30 cellular contexts compared by ENCODE assay signal in genomic region chr7:85046512-85046911, GRCh38.
"Had no signal": no experiment of that assay in that cellular context is flagged by ENCODE, and none has a peak within 500 bp of the region (broad histone marks: within the 10 kb centered on the region; RNA-seq: fewer than 3 reads in every experiment).

No MANE protein-coding gene starts in this region.

- H3K9me3 ChIP-seq: ascending aorta, breast epithelium, colonic mucosa, esophagus squamous epithelium, gastroesophageal sphincter had no signal

- H3K9me3 Mint-ChIP-seq: activated B cell treated with CpG ODN at 0.5 μM for 24 hours; activated CD4-positive, alpha-beta memory T cell treated with anti-CD3 and anti-CD28 coated beads for 36 hours; activated CD4-positive, alpha-beta T cell treated with anti-CD3 and anti-CD28 coated beads, Interleukin-2, amount 10 ng/mL, durations not matched to agents 24 days and 14 days; activated naive CD4-positive, alpha-beta T cell treated with anti-CD3 and anti-CD28 coated beads, Interleukin-2, amount 10 ng/mL, durations not matched to agents 7 days and 5 days; activated naive CD4-positive, alpha-beta T cell treated with anti-CD3 and anti-CD28 coated beads, Interleukin-2, amount 50 U/mL, for 72 hours; activated naive CD8-positive, alpha-beta T cell treated with anti-CD3 and anti-CD28 coated beads, Interleukin-2, amount 10 ng/mL, durations not matched to agents 7 days and 5 days; activated T-cell treated with anti-CD3 and anti-CD28 coated beads, Interleukin-2, amount 50 U/mL, for 24 hours; activated T-cell treated with anti-CD3 and anti-CD28 coated beads, Interleukin-2, amount 50 U/mL, for 72 hours; brain; T-helper 2 cell treated with Interferon-gamma antibody and Interleukin-4, amounts not matched to agents 5 μg/mL and 100 μg/mL, for 36 hours had no signal

- ATAC-seq: activated CD4-positive, CD25-positive, alpha-beta regulatory T cell treated with anti-CD3 and anti-CD28 coated beads, Interleukin-2, amount 50 U/mL, for 24 hours; activated naive CD4-positive, alpha-beta T cell treated with anti-CD3 and anti-CD28 coated beads, Interleukin-2, amount 50 U/mL, for 72 hours; activated T-cell treated with anti-CD3 and anti-CD28 coated beads, Interleukin-2, amount 50 U/mL, for 72 hours; gastroesophageal sphincter; T-helper 17 cell had no signal

- H3K27ac ChIP-seq: ascending aorta, breast epithelium, cardiac muscle cell, colonic mucosa, epithelial cell of prostate, esophagus squamous epithelium, gastroesophageal sphincter, WERI-Rb-1 had no signal

- DNase-seq: activated B cell treated with CpG ODN at 0.5 μM for 24 hours; activated CD4-positive, alpha-beta memory T cell treated with anti-CD3 and anti-CD28 coated beads for 36 hours; activated CD4-positive, alpha-beta T cell treated with anti-CD3 and anti-CD28 coated beads, Interleukin-2, amount 10 ng/mL, durations not matched to agents 24 days and 14 days; activated CD8-positive, alpha-beta memory T cell treated with anti-CD3 and anti-CD28 coated beads, Interleukin-2, amount 50 U/mL, for 48 hours; activated gamma-delta T cell; activated naive CD4-positive, alpha-beta T cell; activated naive CD4-positive, alpha-beta T cell treated with anti-CD3 and anti-CD28 coated beads, Interleukin-2, amount 10 ng/mL, durations not matched to agents 7 days and 5 days; activated naive CD8-positive, alpha-beta T cell treated with anti-CD3 and anti-CD28 coated beads, Interleukin-2, amount 10 ng/mL, durations not matched to agents 7 days and 5 days; activated T-cell treated with anti-CD3 and anti-CD28 coated beads for 4 hours; activated T-cell treated with anti-CD3 and anti-CD28 coated beads, Interleukin-2, amount 50 U/mL, for 24 hours; activated T-cell treated with anti-CD3 and anti-CD28 coated beads, Interleukin-2, amount 50 U/mL, for 72 hours; central memory CD4-positive, alpha-beta T cell; cerebellar nuclear complex; colonic mucosa; effector CD8-positive, alpha-beta T cell; esophagus squamous epithelium; foreskin melanocyte; head of caudate nucleus; T-helper 17 cell; T1000; WERI-Rb-1 had no signal

- H3K27ac Mint-ChIP-seq: activated B cell treated with CpG ODN at 0.5 μM for 24 hours; activated CD4-positive, alpha-beta memory T cell treated with anti-CD3 and anti-CD28 coated beads for 36 hours; activated CD4-positive, alpha-beta T cell treated with anti-CD3 and anti-CD28 coated beads, Interleukin-2, amount 10 ng/mL, durations not matched to agents 24 days and 14 days; activated naive CD4-positive, alpha-beta T cell treated with anti-CD3 and anti-CD28 coated beads, Interleukin-2, amount 10 ng/mL, durations not matched to agents 7 days and 5 days; activated naive CD4-positive, alpha-beta T cell treated with anti-CD3 and anti-CD28 coated beads, Interleukin-2, amount 50 U/mL, for 72 hours; activated naive CD8-positive, alpha-beta T cell treated with anti-CD3 and anti-CD28 coated beads, Interleukin-2, amount 10 ng/mL, durations not matched to agents 7 days and 5 days; activated T-cell treated with anti-CD3 and anti-CD28 coated beads, Interleukin-2, amount 50 U/mL, for 24 hours; activated T-cell treated with anti-CD3 and anti-CD28 coated beads, Interleukin-2, amount 50 U/mL, for 72 hours; brain; T-helper 17 cell; T-helper 2 cell treated with Interferon-gamma antibody and Interleukin-4, amounts not matched to agents 5 μg/mL and 100 μg/mL, for 36 hours had no signal

- H3K27me3 Mint-ChIP-seq: activated B cell treated with CpG ODN at 0.5 μM for 24 hours; activated CD4-positive, alpha-beta memory T cell treated with anti-CD3 and anti-CD28 coated beads for 36 hours; activated CD4-positive, alpha-beta T cell treated with anti-CD3 and anti-CD28 coated beads, Interleukin-2, amount 10 ng/mL, durations not matched to agents 24 days and 14 days; activated naive CD4-positive, alpha-beta T cell treated with anti-CD3 and anti-CD28 coated beads, Interleukin-2, amount 10 ng/mL, durations not matched to agents 7 days and 5 days; activated T-cell treated with anti-CD3 and anti-CD28 coated beads, Interleukin-2, amount 50 U/mL, for 24 hours; brain; T-helper 17 cell had no signal

- H3K4me1 Mint-ChIP-seq: activated B cell treated with CpG ODN at 0.5 μM for 24 hours; activated CD4-positive, alpha-beta T cell treated with anti-CD3 and anti-CD28 coated beads, Interleukin-2, amount 10 ng/mL, durations not matched to agents 24 days and 14 days; activated naive CD4-positive, alpha-beta T cell treated with anti-CD3 and anti-CD28 coated beads, Interleukin-2, amount 10 ng/mL, durations not matched to agents 7 days and 5 days; activated naive CD8-positive, alpha-beta T cell treated with anti-CD3 and anti-CD28 coated beads, Interleukin-2, amount 10 ng/mL, durations not matched to agents 7 days and 5 days; brain; T-helper 17 cell had no signal

- H3K36me3 Mint-ChIP-seq: activated CD4-positive, alpha-beta memory T cell treated with anti-CD3 and anti-CD28 coated beads for 36 hours; activated naive CD4-positive, alpha-beta T cell treated with anti-CD3 and anti-CD28 coated beads, Interleukin-2, amount 10 ng/mL, durations not matched to agents 7 days and 5 days; activated naive CD4-positive, alpha-beta T cell treated with anti-CD3 and anti-CD28 coated beads, Interleukin-2, amount 50 U/mL, for 72 hours; activated naive CD8-positive, alpha-beta T cell treated with anti-CD3 and anti-CD28 coated beads, Interleukin-2, amount 10 ng/mL, durations not matched to agents 7 days and 5 days; brain had no signal

- H3K36me3 ChIP-seq: ascending aorta, breast epithelium, cardiac muscle cell, colonic mucosa, esophagus squamous epithelium, gastroesophageal sphincter, WERI-Rb-1 had no signal

- H3K4me3 Mint-ChIP-seq: activated B cell treated with CpG ODN at 0.5 μM for 24 hours; activated CD4-positive, alpha-beta memory T cell treated with anti-CD3 and anti-CD28 coated beads for 36 hours; activated CD4-positive, alpha-beta T cell treated with anti-CD3 and anti-CD28 coated beads, Interleukin-2, amount 10 ng/mL, durations not matched to agents 24 days and 14 days; activated naive CD4-positive, alpha-beta T cell treated with anti-CD3 and anti-CD28 coated beads, Interleukin-2, amount 10 ng/mL, durations not matched to agents 7 days and 5 days; activated naive CD8-positive, alpha-beta T cell treated with anti-CD3 and anti-CD28 coated beads, Interleukin-2, amount 10 ng/mL, durations not matched to agents 7 days and 5 days; activated T-cell treated with anti-CD3 and anti-CD28 coated beads, Interleukin-2, amount 50 U/mL, for 24 hours; activated T-cell treated with anti-CD3 and anti-CD28 coated beads, Interleukin-2, amount 50 U/mL, for 72 hours; brain; T-helper 17 cell; T-helper 2 cell treated with Interferon-gamma antibody and Interleukin-4, amounts not matched to agents 5 μg/mL and 100 μg/mL, for 36 hours had no signal

- H3K4me1 ChIP-seq: ascending aorta, breast epithelium, colonic mucosa, esophagus squamous epithelium, gastroesophageal sphincter had no signal

- H3K4me3 ChIP-seq: ascending aorta, breast epithelium, cardiac muscle cell, colonic mucosa, esophagus squamous epithelium, gastroesophageal sphincter had no signal
